ENCODE assay signal across 10 cellular contexts in genomic region chr5:137858223-137858916, GRCh38. TPM values are rescaled to one million over a fixed set of nuclear protein-coding genes. Genes with fewer than 3 reads are reported as not detected.
DNase-seq lines count a peak whose midpoint lies in the region; ATAC-seq and TF ChIP-seq lines count a peak whose summit lies in the region.
"Had no signal": no experiment of that assay in that cellular context is flagged by ENCODE, and none has a peak within 500 bp of the region (broad histone marks: within the 10 kb centered on the region; RNA-seq: fewer than 3 reads in every experiment).

No MANE protein-coding gene starts in this region.

- intact Hi-C loops in CD4-positive, alpha-beta memory T cell (cut with micrococcal nuclease), result no loop called here

- H3K9me3 Mint-ChIP-seq in CD4-positive, alpha-beta memory T cell, result peaks cover 0 to 1% (median 0%) of the 10 kb centered on the region in 8 donors

- H3K27me3 Mint-ChIP-seq in CD4-positive, alpha-beta memory T cell, result peaks cover 0 to 5% of the 10 kb centered on the region in 2 donors

- H3K4me1 Mint-ChIP-seq in CD4-positive, alpha-beta memory T cell, result peaks cover 11 to 21% (median 14%) of the 10 kb centered on the region in 4 donors

- no peaks in the 10 kb centered on the region for H3K9me3 ChIP-seq in CD4-positive, alpha-beta memory T cell (ENCODE audit: control insufficient read depth in 1 of 2, low read length in 2 of 2)
- no peaks in the 10 kb centered on the region for H3K9me3 ChIP-seq in neutrophil

- TF ChIP-seq CTCF in astrocyte of the cerebellum (IDR thresholded peaks at IDR 0.05; ENCODE audit: low read depth, low read length, missing control alignments) (no peak), neutrophil (IDR thresholded peaks at IDR 0.05) (no peak)

- ATAC-seq in GM21367 (IDR thresholded peaks at IDR 0.05; ENCODE audit: unreplicated experiment), result peak; percentile 84
- peak; percentile 80 for ATAC-seq in HG03571 (IDR thresholded peaks at IDR 0.05; ENCODE audit: unreplicated experiment)

- H3K4me3 Mint-ChIP-seq in CD4-positive, alpha-beta memory T cell, result peak overlapping the region; percentile 61 to 90 (median 80)

- no peaks in the 10 kb centered on the region for H3K4me1 ChIP-seq in CD4-positive, alpha-beta memory T cell (ENCODE audit: insufficient read depth, low read length)
- H3K4me1 ChIP-seq in neutrophil (ENCODE audit: control insufficient read depth in 1 of 2, insufficient read depth in 1 of 2, low read depth in 1 of 2, low read length in 1 of 2), result peaks cover 8 to 16% of the 10 kb centered on the region in 2 experiments

- CTCF ChIA-PET in CD4-positive, alpha-beta memory T cell (lab: Charles Lee; ENCODE audit: partially characterized antibody), result no interaction called here

- H3K27ac ChIP-seq in CD4-positive, alpha-beta memory T cell (ENCODE audit: low read depth, low read length), result no peak overlapping the region
- peak overlapping the region; percentile 53 for H3K27ac ChIP-seq in neutrophil

- H3K4me3 ChIP-seq in CD4-positive, alpha-beta memory T cell (ENCODE audit: low read length in 2 of 2), result peak overlapping the region in 1 of 2 donors; percentile 15
- no peak overlapping the region for H3K4me3 ChIP-seq in astrocyte of the cerebellum (ENCODE audit: low read depth, low read length)
- H3K4me3 ChIP-seq in neutrophil (ENCODE audit: low read depth in 1 of 2, low read length in 1 of 2), result no peak overlapping the region

- in situ Hi-C loops in astrocyte of the cerebellum (cut with HindIII; ENCODE audit: low sequenced_read_pairs), result no loop called here

- peak overlapping the region in 5 of 7 donors; percentile 14 to 83 (median 63) for H3K27ac Mint-ChIP-seq in CD4-positive, alpha-beta memory T cell

- H3K27me3 ChIP-seq in CD4-positive, alpha-beta memory T cell (ENCODE audit: insufficient read depth, low read length), result no peaks in the 10 kb centered on the region
- H3K27me3 ChIP-seq in neutrophil, result no peaks in the 10 kb centered on the region

- no peak for DNase-seq in CD4-positive, alpha-beta memory T cell
- DNase-seq in astrocyte of the cerebellum (ENCODE audit: low read depth), result peak; percentile 8
- no peak for DNase-seq in D341Med (ENCODE audit: low spot score)
- DNase-seq in cerebellar nuclear complex (lab: John Stamatoyannopoulos, UW), result no peak
- no peak for DNase-seq in SW480 (ENCODE audit: low spot score)

- no peaks in the 10 kb centered on the region for H3K36me3 ChIP-seq in CD4-positive, alpha-beta memory T cell (ENCODE audit: insufficient read depth, low read length)
- H3K36me3 ChIP-seq in neutrophil, result no peaks in the 10 kb centered on the region

- no peaks in the 10 kb centered on the region for H3K36me3 Mint-ChIP-seq in CD4-positive, alpha-beta memory T cell

- POLR2A ChIA-PET in CD4-positive, alpha-beta memory T cell (lab: Charles Lee; ENCODE audit: partially characterized antibody), result no interaction called here

RNA-seq across cellular contexts. Expression of gene MYOT, which starts 9.3 kb away (rescaled TPM):
- total RNA-seq in CD4-positive, alpha-beta memory T cell, result not detected
- under 1 TPM in 1 of 2 donors, not detected in 1; 0.23 TPM for polyA plus RNA-seq in CD4-positive, alpha-beta memory T cell
- total RNA-seq: endothelial cell of umbilical vein, temporal lobe had no signal
- polyA plus RNA-seq: endothelial cell of umbilical vein had no signal

RNA-seq across cellular contexts. Expression of gene PKD2L2, which starts 30.9 kb away (rescaled TPM):
- not detected for total RNA-seq in CD4-positive, alpha-beta memory T cell
- under 1 TPM; 0.22 to 0.43 TPM for polyA plus RNA-seq in CD4-positive, alpha-beta memory T cell
- total RNA-seq: endothelial cell of umbilical vein had no signal
- polyA plus RNA-seq: endothelial cell of umbilical vein had no signal
